In the genomic region with DNA sequence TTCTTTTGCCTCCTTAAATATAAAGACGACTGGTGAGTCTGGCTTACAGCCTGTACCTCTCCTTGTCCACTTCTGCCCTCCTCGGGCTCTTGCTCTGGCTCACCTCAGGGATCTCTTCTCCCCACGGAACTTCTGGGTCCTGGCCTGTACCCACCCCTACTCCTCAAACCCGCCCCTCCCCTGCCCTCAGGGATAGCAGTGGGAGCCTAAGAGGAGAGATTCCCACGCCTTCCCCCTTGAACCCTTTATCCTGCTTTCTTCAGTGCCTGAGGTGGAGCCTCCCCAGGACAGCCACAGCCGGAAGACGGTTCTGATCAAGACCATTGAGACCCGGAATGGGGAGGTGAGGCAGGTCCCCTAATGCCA, we compare ENCODE assay signal across 14 cellular contexts. TPM values are rescaled to one million over a fixed set of nuclear protein-coding genes. Genes with fewer than 3 reads are reported as not detected.
DNase-seq lines count a peak whose midpoint lies in the region; ATAC-seq and TF ChIP-seq lines count a peak whose summit lies in the region.
"Had no signal": no experiment of that assay in that cellular context is flagged by ENCODE, and none has a peak within 500 bp of the region (broad histone marks: within the 10 kb centered on the region; RNA-seq: fewer than 3 reads in every experiment).

No MANE protein-coding gene starts in this region.

- H3K9me3 Mint-ChIP-seq in CD4-positive, alpha-beta T cell: no peaks in the 10 kb centered on the region
- H3K9me3 Mint-ChIP-seq in activated naive CD8-positive, alpha-beta T cell treated with anti-CD3 and anti-CD28 coated beads for 36 hours: no peaks in the 10 kb centered on the region
- peaks cover 0 to 2% (median 0%) of the 10 kb centered on the region in 11 donors for H3K9me3 Mint-ChIP-seq in naive thymus-derived CD4-positive, alpha-beta T cell

- no peak for ATAC-seq in CD4-positive, alpha-beta T cell (ENCODE audit: poor library complexity)
- no peak for ATAC-seq in naive thymus-derived CD4-positive, alpha-beta T cell
- ATAC-seq in GM18870 (IDR thresholded peaks at IDR 0.05; ENCODE audit: unreplicated experiment): no peak
- ATAC-seq in HG03139 (IDR thresholded peaks at IDR 0.05; ENCODE audit: unreplicated experiment): no peak
- ATAC-seq in HG02571 (IDR thresholded peaks at IDR 0.05; ENCODE audit: unreplicated experiment): no peak

- no peak overlapping the region for H3K27ac Mint-ChIP-seq in CD4-positive, alpha-beta T cell
- no peak overlapping the region for H3K27ac Mint-ChIP-seq in activated naive CD8-positive, alpha-beta T cell treated with anti-CD3 and anti-CD28 coated beads for 36 hours
- H3K27ac Mint-ChIP-seq in naive thymus-derived CD4-positive, alpha-beta T cell: no peak overlapping the region

- DNase-seq in CD4-positive, alpha-beta T cell: no peak
- DNase-seq in activated naive CD8-positive, alpha-beta T cell treated with anti-CD3 and anti-CD28 coated beads for 36 hours: no peak
- DNase-seq in naive thymus-derived CD4-positive, alpha-beta T cell: no peak
- no peak for DNase-seq in retina
- DNase-seq: activated CD8-positive, alpha-beta memory T cell treated with anti-CD3 and anti-CD28 coated beads, Interleukin-2, amount 50 U/mL, for 48 hours; caudate nucleus; NCI-H1417 treated with DMSO at 0.1 percent for 48 hours had no signal

- H3K27ac ChIP-seq in CD4-positive, alpha-beta T cell (ENCODE audit: low read depth, low read length): no peak overlapping the region
- no peak overlapping the region; the same call in 1 of the 2 replicates for H3K27ac ChIP-seq in HEK293 (ENCODE audit: extremely low read depth, low read depth, low read length)
- no peak overlapping the region for H3K27ac ChIP-seq in naive thymus-derived CD4-positive, alpha-beta T cell (ENCODE audit: low read depth, low read length)
- H3K27ac ChIP-seq: tibial nerve had no signal

- intact Hi-C loops in CD4-positive, alpha-beta T cell (cut with DNase I, micrococcal nuclease): no loop called here
- intact Hi-C loops in naive thymus-derived CD4-positive, alpha-beta T cell (cut with micrococcal nuclease): loop anchor here (1.0 to 2.0 kb wide), 3 partner anchors 25 to 45 kb away; a partner anchor contains a TSS

- H3K9me3 ChIP-seq in CD4-positive, alpha-beta T cell (ENCODE audit: control insufficient read depth, low read length): no peaks in the 10 kb centered on the region
- H3K9me3 ChIP-seq in HEK293 (ENCODE audit: control insufficient read depth, insufficient read depth, low read depth, low read length): no peaks in the 10 kb centered on the region
- H3K9me3 ChIP-seq in naive thymus-derived CD4-positive, alpha-beta T cell (ENCODE audit: control insufficient read depth in 2 of 3, low read length in 3 of 3): no peaks in the 10 kb centered on the region
- H3K9me3 ChIP-seq: tibial nerve had no signal

- H3K4me1 ChIP-seq in HEK293 (ENCODE audit: control insufficient read depth, insufficient read depth, low read length): peaks cover 8% of the 10 kb centered on the region
- peaks cover 10 to 11% of the 10 kb centered on the region in 2 donors for H3K4me1 ChIP-seq in naive thymus-derived CD4-positive, alpha-beta T cell (ENCODE audit: control insufficient read depth in 2 of 2, insufficient read depth in 2 of 2, low read length in 2 of 2)

- peaks cover 59% of the 10 kb centered on the region for H3K27me3 ChIP-seq in CD4-positive, alpha-beta T cell (ENCODE audit: control insufficient read depth, insufficient read depth, low read length)
- H3K27me3 ChIP-seq in naive thymus-derived CD4-positive, alpha-beta T cell (ENCODE audit: control insufficient read depth in 2 of 2, insufficient read depth in 2 of 2, low read length in 2 of 2): peaks cover 0 to 28% of the 10 kb centered on the region in 2 donors

- peaks cover 66% of the 10 kb centered on the region for H3K27me3 Mint-ChIP-seq in CD4-positive, alpha-beta T cell
- H3K27me3 Mint-ChIP-seq in activated naive CD8-positive, alpha-beta T cell treated with anti-CD3 and anti-CD28 coated beads for 36 hours: peaks cover 72% of the 10 kb centered on the region
- peaks cover 41 to 62% (median 49%) of the 10 kb centered on the region in 5 donors for H3K27me3 Mint-ChIP-seq in naive thymus-derived CD4-positive, alpha-beta T cell

- peak overlapping the region; percentile 54 for H3K4me3 Mint-ChIP-seq in CD4-positive, alpha-beta T cell
- peak overlapping the region; percentile 30 for H3K4me3 Mint-ChIP-seq in activated naive CD8-positive, alpha-beta T cell treated with anti-CD3 and anti-CD28 coated beads for 36 hours
- peak overlapping the region; percentile 4 to 80 (median 57) for H3K4me3 Mint-ChIP-seq in naive thymus-derived CD4-positive, alpha-beta T cell

- peaks cover 23% of the 10 kb centered on the region for H3K4me1 Mint-ChIP-seq in CD4-positive, alpha-beta T cell (ENCODE audit: low read depth)
- peaks cover 11% of the 10 kb centered on the region for H3K4me1 Mint-ChIP-seq in activated naive CD8-positive, alpha-beta T cell treated with anti-CD3 and anti-CD28 coated beads for 36 hours
- H3K4me1 Mint-ChIP-seq in naive thymus-derived CD4-positive, alpha-beta T cell: peaks cover 7 to 27% (median 25%) of the 10 kb centered on the region in 7 donors

- H3K4me3 ChIP-seq in HEK293 (ENCODE audit: low read depth, low read length): peak overlapping the region; percentile 29
- H3K4me3 ChIP-seq in naive thymus-derived CD4-positive, alpha-beta T cell (ENCODE audit: low read length): no peak overlapping the region

- TF ChIP-seq CTCF in CD4-positive, alpha-beta T cell (IDR thresholded peaks at IDR 0.05): no peak
- no peak for TF ChIP-seq CTCF in HEK293 (tag by site-specific recombination; IDR thresholded peaks at IDR 0.05)

- peaks cover 0 to 9% of the 10 kb centered on the region in 2 experiments; a peak in 1 of 3 replicates for H3K36me3 ChIP-seq in HEK293 (ENCODE audit: control insufficient read depth in 2 of 2, insufficient read depth in 1 of 2, low read length in 2 of 2)
- no peaks in the 10 kb centered on the region for H3K36me3 ChIP-seq in naive thymus-derived CD4-positive, alpha-beta T cell (ENCODE audit: control insufficient read depth in 2 of 3, insufficient read depth in 3 of 3, low read length in 3 of 3)
- H3K36me3 ChIP-seq: tibial nerve had no signal

- CTCF ChIA-PET in CD4-positive, alpha-beta T cell (lab: Charles Lee): interaction anchor here (1.9 to 2.0 kb wide), 2 partner anchors 9 to 50 kb away, joined by 6 to 7 read pairs; a partner anchor contains a TSS
- CTCF ChIA-PET in HEK293 (lab: Yijun Ruan, JAX): interaction anchor here (0.5 to 10.2 kb wide), 45 partner anchors 7 to 554 kb away, joined by 3 to 208 read pairs (median 5); a partner anchor contains a TSS
- CTCF ChIA-PET in naive thymus-derived CD4-positive, alpha-beta T cell (lab: Charles Lee): interaction anchor here (1.0 to 1.6 kb wide), 3 partner anchors 9 to 257 kb away, joined by 3 to 4 read pairs (median 3); a partner anchor contains a TSS

- no peaks in the 10 kb centered on the region for H3K36me3 Mint-ChIP-seq in CD4-positive, alpha-beta T cell (ENCODE audit: low read depth)
- H3K36me3 Mint-ChIP-seq in activated naive CD8-positive, alpha-beta T cell treated with anti-CD3 and anti-CD28 coated beads for 36 hours: no peaks in the 10 kb centered on the region
- no peaks in the 10 kb centered on the region for H3K36me3 Mint-ChIP-seq in naive thymus-derived CD4-positive, alpha-beta T cell

- POLR2A ChIA-PET in CD4-positive, alpha-beta T cell (lab: Charles Lee): interaction anchor here (1.0 kb wide), 1 partner anchor 25 kb away, joined by 5 read pairs; a partner anchor contains a TSS
- POLR2A ChIA-PET in HEK293 (lab: Yijun Ruan, JAX): interaction anchor here (0.7 to 7.6 kb wide), 19 partner anchors 8 to 531 kb away, joined by 3 to 94 read pairs (median 6); a partner anchor contains a TSS
- POLR2A ChIA-PET in naive thymus-derived CD4-positive, alpha-beta T cell (lab: Charles Lee): interaction anchor here (1.2 kb wide), 1 partner anchor 36 kb away, joined by 4 read pairs; no protein-coding TSS in a partner anchor

TF ChIP-seq in HEK293, 187 proteins besides CTCF, POLR2A, EP300 and RAD21:
- TF ChIP-seq KLF1 (tag by site-specific recombination; IDR thresholded peaks at IDR 0.05) (peak; percentile 32), ZNF223 (tag by site-specific recombination; IDR thresholded peaks at IDR 0.05) (no peak), ZNF670 (tag by site-specific recombination; IDR thresholded peaks at IDR 0.05; ENCODE audit: low read depth) (no peak), SP2 (tag by site-specific recombination; IDR thresholded peaks at IDR 0.05) (0 out of 2 replicates have a peak, but pooled peaks have one; percentile 28), ZNF335 (tag by site-specific recombination; conservative IDR thresholded peaks at IDR 0.05) (peak; percentile 87)

RNA-seq across cellular contexts. Expression of a gene that starts 2.7 kb away (rescaled TPM):
- total RNA-seq in CD4-positive, alpha-beta T cell: under 1 TPM in 1 of 2 experiments, not detected in 1; 0.56 TPM
- total RNA-seq in activated naive CD8-positive, alpha-beta T cell treated with anti-CD3 and anti-CD28 coated beads for 36 hours: not detected
- not detected for total RNA-seq in naive thymus-derived CD4-positive, alpha-beta T cell
- polyA plus RNA-seq in naive thymus-derived CD4-positive, alpha-beta T cell: not detected
- total RNA-seq: left lobe of liver had no signal

RNA-seq across cellular contexts. Expression of a gene that starts 25.4 kb away (rescaled TPM):
- under 1 TPM; 0.30 to 0.31 TPM for total RNA-seq in CD4-positive, alpha-beta T cell
- total RNA-seq in activated naive CD8-positive, alpha-beta T cell treated with anti-CD3 and anti-CD28 coated beads for 36 hours: 10 to 100 TPM; 56.6 to 59.7 TPM
- 10 to 100 TPM in 1 of 5 experiments, 1 to 10 TPM in 2, under 1 TPM in 1, not detected in 1; 0.83 to 58.2 (median 1.3) TPM for total RNA-seq in naive thymus-derived CD4-positive, alpha-beta T cell
- polyA plus RNA-seq in naive thymus-derived CD4-positive, alpha-beta T cell: under 1 TPM in 1 of 2 donors, not detected in 1; 0.21 TPM

RNA-seq across cellular contexts. Expression of a gene that starts 32.8 kb away (rescaled TPM):
- 10 to 100 TPM; 23.4 to 28.9 TPM for total RNA-seq in CD4-positive, alpha-beta T cell
- 100 to 1,000 TPM; 315 to 343 TPM for total RNA-seq in activated naive CD8-positive, alpha-beta T cell treated with anti-CD3 and anti-CD28 coated beads for 36 hours
- 100 to 1,000 TPM in 1 of 5 experiments, 10 to 100 TPM in 4; 17.9 to 195 (median 24.1) TPM for total RNA-seq in naive thymus-derived CD4-positive, alpha-beta T cell
- 10 to 100 TPM; 21.5 to 23.1 TPM for polyA plus RNA-seq in naive thymus-derived CD4-positive, alpha-beta T cell

RNA-seq across cellular contexts. Expression of a gene that starts 39.3 kb away (rescaled TPM):
- total RNA-seq in CD4-positive, alpha-beta T cell: not detected
- not detected for total RNA-seq in activated naive CD8-positive, alpha-beta T cell treated with anti-CD3 and anti-CD28 coated beads for 36 hours
- total RNA-seq in naive thymus-derived CD4-positive, alpha-beta T cell: not detected
- polyA plus RNA-seq in naive thymus-derived CD4-positive, alpha-beta T cell: not detected
- total RNA-seq: left lobe of liver, tibial nerve had no signal
- polyA plus RNA-seq: fibroblast of lung had no signal

RNA-seq across cellular contexts. Expression of a gene that starts 49.0 kb away (rescaled TPM):
- total RNA-seq in CD4-positive, alpha-beta T cell: not detected
- total RNA-seq in activated naive CD8-positive, alpha-beta T cell treated with anti-CD3 and anti-CD28 coated beads for 36 hours: not detected
- not detected for total RNA-seq in naive thymus-derived CD4-positive, alpha-beta T cell
- polyA plus RNA-seq in naive thymus-derived CD4-positive, alpha-beta T cell: not detected
- total RNA-seq: tibial nerve had no signal

Comparison
In these comparisons a context has a peak if more than half of its experiments do, and no peak if none do; other contexts are left out.
1. intact Hi-C loops: an anchor here in naive thymus-derived CD4-positive, alpha-beta T cell (1.0 to 2.0 kb wide); none called in CD4-positive, alpha-beta T cell.